ENCODE assay signal across 26 cellular contexts in the genomic region with DNA sequence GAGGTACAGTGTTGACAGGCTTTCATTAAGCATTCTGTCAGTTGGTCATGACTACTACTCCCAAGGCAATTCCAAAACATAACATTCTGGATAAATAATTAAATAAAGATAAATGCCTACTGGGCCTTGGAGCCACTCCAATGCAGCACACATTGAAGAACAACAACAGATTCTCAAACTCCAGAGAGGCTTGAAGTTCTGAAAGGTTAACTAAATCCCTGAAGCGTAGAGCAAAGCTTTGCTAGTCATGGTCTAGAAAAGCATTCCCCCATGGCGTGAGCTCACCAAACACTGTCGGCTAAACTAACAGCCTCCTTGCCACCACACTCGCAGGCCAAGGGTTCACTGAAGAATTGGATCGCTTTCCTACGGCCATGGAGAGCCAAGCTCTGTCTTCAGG.
"Had no signal": no experiment of that assay in that cellular context is flagged by ENCODE, and none has a peak within 500 bp of the region (broad histone marks: within the 10 kb centered on the region; RNA-seq: fewer than 3 reads in every experiment).

No MANE protein-coding gene starts in this region.

- H3K27ac ChIP-seq: Peyer's patch, RWPE1, SJCRH30, VCaP had no signal

- H3K9ac ChIP-seq: SK-N-SH had no signal

- H3K4me3 Mint-ChIP-seq: activated CD4-positive, alpha-beta memory T cell treated with anti-CD3 and anti-CD28 coated beads, Interleukin-2, amount 10 ng/mL, durations not matched to agents 7 days and 5 days; activated CD4-positive, alpha-beta T cell treated with anti-CD3 and anti-CD28 coated beads for 36 hours; activated naive CD4-positive, alpha-beta T cell treated with anti-CD3 and anti-CD28 coated beads, Interleukin-2, amount 10 ng/mL, durations not matched to agents 7 days and 5 days; activated naive CD8-positive, alpha-beta T cell treated with anti-CD3 and anti-CD28 coated beads for 36 hours had no signal

- H3K9me2 ChIP-seq: SK-N-SH had no signal

- H3K4me2 ChIP-seq: SK-N-SH had no signal

- H3K4me1 ChIP-seq: Peyer's patch, SJCRH30 had no signal

- H3K36me3 ChIP-seq: Peyer's patch, SJCRH30 had no signal

- H3K4me1 Mint-ChIP-seq: activated CD4-positive, alpha-beta memory T cell treated with anti-CD3 and anti-CD28 coated beads, Interleukin-2, amount 10 ng/mL, durations not matched to agents 7 days and 5 days; activated CD4-positive, alpha-beta T cell treated with anti-CD3 and anti-CD28 coated beads for 36 hours; activated naive CD4-positive, alpha-beta T cell treated with anti-CD3 and anti-CD28 coated beads, Interleukin-2, amount 10 ng/mL, durations not matched to agents 7 days and 5 days; activated naive CD8-positive, alpha-beta T cell treated with anti-CD3 and anti-CD28 coated beads for 36 hours had no signal

- FAIRE-seq: K562 had no signal

- H3K4me3 ChIP-seq: K562, Peyer's patch, SJCRH30 had no signal

- ATAC-seq: activated CD4-positive, alpha-beta T cell treated with anti-CD3 and anti-CD28 coated beads for 36 hours; K562 had no signal

- H3K9me3 ChIP-seq: Peyer's patch, SJCRH30, SK-N-SH had no signal

- H3K27me3 ChIP-seq: Peyer's patch, SJCRH30 had no signal

- DNase-seq: activated CD4-positive, alpha-beta memory T cell treated with anti-CD3 and anti-CD28 coated beads, Interleukin-2, amount 10 ng/mL, durations not matched to agents 7 days and 5 days; activated CD4-positive, alpha-beta T cell treated with anti-CD3 and anti-CD28 coated beads for 36 hours; activated CD4-positive, alpha-beta T cell treated with anti-CD3 and anti-CD28 coated beads, Interleukin-2, amount 50 U/mL, for 1 hour; activated CD4-positive, CD25-positive, alpha-beta regulatory T cell; activated gamma-delta T cell treated with Interleukin-2 at 50 U/mL for 16 hours; activated naive CD4-positive, alpha-beta T cell treated with anti-CD3 and anti-CD28 coated beads, Interleukin-2, amount 10 ng/mL, durations not matched to agents 7 days and 5 days; activated naive CD8-positive, alpha-beta T cell treated with anti-CD3 and anti-CD28 coated beads for 36 hours; activated T-cell treated with anti-CD3 and anti-CD28 coated beads for 4 hours; activated T-cell treated with anti-CD3 and anti-CD28 coated beads, Interleukin-2, amount 50 U/mL, for 48 hours; Karpas-422; NCI-H1105 treated with DMSO at 0.1 percent for 48 hours; NCI-H1930; NCI-H2171; NCI-H2227 treated with DMSO at 0.1 percent for 48 hours; NCI-H446 treated with DMSO at 0.1 percent for 48 hours; NCI-H524 treated with DMSO at 0.1 percent for 48 hours; NCI-H774; Peyer's patch; Right ventricle myocardium superior; SJCRH30; SK-N-SH; T-helper 1 cell had no signal

- H3K9me3 Mint-ChIP-seq: activated CD4-positive, alpha-beta memory T cell treated with anti-CD3 and anti-CD28 coated beads, Interleukin-2, amount 10 ng/mL, durations not matched to agents 7 days and 5 days; activated naive CD4-positive, alpha-beta T cell treated with anti-CD3 and anti-CD28 coated beads, Interleukin-2, amount 10 ng/mL, durations not matched to agents 7 days and 5 days; activated naive CD8-positive, alpha-beta T cell treated with anti-CD3 and anti-CD28 coated beads for 36 hours; activated T-helper 2 cell treated with anti-CD3 and anti-CD28 coated beads, Interferon-gamma antibody, Interleukin-2, Interleukin-4, amounts not matched to agents 10 μg/mL and 5 μg/mL and 100 μg/mL, durations not matched to agents 14 hours and 24 hours and 36 hours had no signal

- H3K27ac Mint-ChIP-seq: activated CD4-positive, alpha-beta memory T cell treated with anti-CD3 and anti-CD28 coated beads, Interleukin-2, amount 10 ng/mL, durations not matched to agents 7 days and 5 days; activated CD4-positive, alpha-beta T cell treated with anti-CD3 and anti-CD28 coated beads for 36 hours; activated naive CD4-positive, alpha-beta T cell treated with anti-CD3 and anti-CD28 coated beads, Interleukin-2, amount 10 ng/mL, durations not matched to agents 7 days and 5 days; activated naive CD8-positive, alpha-beta T cell treated with anti-CD3 and anti-CD28 coated beads for 36 hours; activated T-helper 2 cell treated with anti-CD3 and anti-CD28 coated beads, Interferon-gamma antibody, Interleukin-2, Interleukin-4, amounts not matched to agents 10 μg/mL and 5 μg/mL and 100 μg/mL, durations not matched to agents 14 hours and 24 hours and 36 hours had no signal

- H3K36me3 Mint-ChIP-seq: activated naive CD4-positive, alpha-beta T cell treated with anti-CD3 and anti-CD28 coated beads, Interleukin-2, amount 10 ng/mL, durations not matched to agents 7 days and 5 days; activated naive CD8-positive, alpha-beta T cell treated with anti-CD3 and anti-CD28 coated beads for 36 hours had no signal
